ENCODE assay signal across 8 cellular contexts in genomic region chr3:168096210-168096795, GRCh38. TPM values are rescaled to one million over a fixed set of nuclear protein-coding genes. Genes with fewer than 3 reads are reported as not detected.
DNase-seq lines count a peak whose midpoint lies in the region; ATAC-seq and TF ChIP-seq lines count a peak whose summit lies in the region.

No MANE protein-coding gene starts in this region.

- H3K36me3 Mint-ChIP-seq in activated T-cell treated with anti-CD3 and anti-CD28 coated beads, Interleukin-2, amount 50 U/mL, for 72 hours (ENCODE audit: insufficient read depth in 2 of 2) = no peaks in the 10 kb centered on the region
- H3K36me3 Mint-ChIP-seq in neural crest cell (ENCODE audit: low read depth) = no peaks in the 10 kb centered on the region

- peak overlapping the region; percentile 11 for H3K27ac Mint-ChIP-seq in activated T-cell treated with anti-CD3 and anti-CD28 coated beads, Interleukin-2, amount 50 U/mL, for 72 hours
- peak overlapping the region; percentile 87 for H3K27ac Mint-ChIP-seq in neural crest cell (ENCODE audit: unreplicated experiment)

- H3K4me1 Mint-ChIP-seq in activated T-cell treated with anti-CD3 and anti-CD28 coated beads, Interleukin-2, amount 50 U/mL, for 72 hours (ENCODE audit: low read depth) = peaks cover 16% of the 10 kb centered on the region
- peaks cover 36% of the 10 kb centered on the region for H3K4me1 Mint-ChIP-seq in neural crest cell

- peak overlapping the region; percentile 87 to 89 for H3K4me3 Mint-ChIP-seq in activated T-cell treated with anti-CD3 and anti-CD28 coated beads, Interleukin-2, amount 50 U/mL, for 72 hours
- peak overlapping the region; percentile 94 for H3K4me3 Mint-ChIP-seq in neural crest cell

- TF ChIP-seq CTCF in neural crest cell (conservative IDR thresholded peaks at IDR 0.05) = no peak

- peak; percentile 71 for DNase-seq in DMS153 (lab: John Stamatoyannopoulos, UW)
- peak; percentile 89 to 91 for DNase-seq in NCI-H526 (lab: John Stamatoyannopoulos, UW)
- DNase-seq in activated T-cell treated with anti-CD3 and anti-CD28 coated beads, Interleukin-2, amount 50 U/mL, for 72 hours = peak; percentile 2 to 5
- DNase-seq in foreskin melanocyte = peak; percentile 92
- DNase-seq in neural crest cell (ENCODE audit: low read depth, low spot score) = peak; percentile 58

- H3K27me3 Mint-ChIP-seq in activated T-cell treated with anti-CD3 and anti-CD28 coated beads, Interleukin-2, amount 50 U/mL, for 72 hours (ENCODE audit: low read depth) = peaks cover 56% of the 10 kb centered on the region
- no peaks in the 10 kb centered on the region for H3K27me3 Mint-ChIP-seq in neural crest cell (ENCODE audit: low read depth)

- peak; percentile 2 for ATAC-seq in GM19455 (IDR thresholded peaks at IDR 0.05; ENCODE audit: unreplicated experiment)
- ATAC-seq in HG03565 (IDR thresholded peaks at IDR 0.05; ENCODE audit: unreplicated experiment) = peak; percentile 7
- ATAC-seq in activated T-cell treated with anti-CD3 and anti-CD28 coated beads, Interleukin-2, amount 50 U/mL, for 72 hours (replicated peaks in 1 of 2) = peak in 1 of 2 donors; percentile 8
- no peak for ATAC-seq in GM21737 (IDR thresholded peaks at IDR 0.05; ENCODE audit: unreplicated experiment)

- H3K9me3 Mint-ChIP-seq in activated T-cell treated with anti-CD3 and anti-CD28 coated beads, Interleukin-2, amount 50 U/mL, for 72 hours = no peaks in the 10 kb centered on the region
- no peaks in the 10 kb centered on the region for H3K9me3 Mint-ChIP-seq in neural crest cell

RNA-seq across cellular contexts. Expression of gene GOLIM4, which starts 0.6 kb away (rescaled TPM):
- total RNA-seq in activated T-cell treated with anti-CD3 and anti-CD28 coated beads, Interleukin-2, amount 50 U/mL, for 72 hours = 1 to 10 TPM; 3.3 to 5.8 TPM
- 29.3 and 30.8 TPM in 2 replicates for total RNA-seq in neural crest cell

Comparison
In these comparisons a context has a peak if more than half of its experiments do, and no peak if none do; other contexts are left out.
1. DNase-seq: peak in every context shown above with its lines; median percentile 92 in foreskin melanocyte; 90 in NCI-H526; 71 in DMS153; 58 in neural crest cell; 4 in activated T-cell treated with anti-CD3 and anti-CD28 coated beads, Interleukin-2, amount 50 U/mL, for 72 hours.